14 cellular contexts compared by ENCODE assay signal in genomic region chr16:67613808-67614207, GRCh38. TPM values are rescaled to one million over a fixed set of nuclear protein-coding genes. Genes with fewer than 3 reads are reported as not detected.
A peak's percentile ranks its signal among the peaks of the same experiment; 100 is the strongest.
DNase-seq lines count a peak whose midpoint lies in the region; ATAC-seq and TF ChIP-seq lines count a peak whose summit lies in the region.
"Had no signal": no experiment of that assay in that cellular context is flagged by ENCODE, and none has a peak within 500 bp of the region (broad histone marks: within the 10 kb centered on the region; RNA-seq: fewer than 3 reads in every experiment).

No MANE protein-coding gene starts in this region.

- no peak overlapping the region for H3K27ac ChIP-seq in H9 (ENCODE audit: insufficient read length, low read depth, low read length)
- H3K27ac ChIP-seq in stomach = no peak overlapping the region

- H2BK15ac ChIP-seq in H9 (ENCODE audit: low read depth, low read length) = no peak overlapping the region

- no peaks in the 10 kb centered on the region for H3K9me3 Mint-ChIP-seq in H9
- no peaks in the 10 kb centered on the region for H3K9me3 Mint-ChIP-seq in activated CD4-positive, alpha-beta T cell treated with anti-CD3 and anti-CD28 coated beads, Interleukin-2, amount 10 ng/mL, durations not matched to agents 24 days and 14 days
- H3K9me3 Mint-ChIP-seq: activated naive CD4-positive, alpha-beta T cell treated with anti-CD3 and anti-CD28 coated beads, Interleukin-2, amount 50 U/mL, for 24 hours; IgD-negative memory B cell; stimulated activated naive CD8-positive, alpha-beta T cell treated with anti-CD3 and anti-CD28 coated beads, Interleukin-15, Interleukin-2, amounts not matched to agents 100 ng/mL and 50 ng/mL, for 24 hours had no signal

- no peak overlapping the region for H3K4me2 ChIP-seq in H9 (ENCODE audit: insufficient read depth, insufficient read length, low read length)

- ATAC-seq in GM19023 (IDR thresholded peaks at IDR 0.05; ENCODE audit: unreplicated experiment) = no peak

- H3K36me3 Mint-ChIP-seq in H9 (ENCODE audit: insufficient read depth in 1 of 3, low read depth in 3 of 3) = peaks cover 16 to 74% (median 51%) of the 10 kb centered on the region in 3 experiments; a peak in 6 of 7 replicates
- H3K36me3 Mint-ChIP-seq in activated CD4-positive, alpha-beta T cell treated with anti-CD3 and anti-CD28 coated beads, Interleukin-2, amount 10 ng/mL, durations not matched to agents 24 days and 14 days (ENCODE audit: low read depth) = peaks cover 36% of the 10 kb centered on the region
- H3K36me3 Mint-ChIP-seq: IgD-negative memory B cell had no signal

- no peaks in the 10 kb centered on the region for H3K27me3 ChIP-seq in H9 (ENCODE audit: insufficient read depth, low read length)
- no peaks in the 10 kb centered on the region for H3K27me3 ChIP-seq in stomach

- no peaks in the 10 kb centered on the region for H4K20me1 ChIP-seq in H9 (ENCODE audit: control insufficient read depth, insufficient read depth, insufficient read length)

- H4K91ac ChIP-seq in H9 (ENCODE audit: insufficient read length, low read depth, low read length) = no peak overlapping the region

- peak; percentile 73 for TF ChIP-seq CTCF in H9 (conservative IDR thresholded peaks at IDR 0.05)
- TF ChIP-seq CTCF in stomach (IDR thresholded peaks at IDR 0.05) = no peak

- no peaks in the 10 kb centered on the region for H3K23me2 ChIP-seq in H9 (ENCODE audit: insufficient read length, low read depth, low read length, poor library complexity, severe bottlenecking)

- H2BK20ac ChIP-seq in H9 (ENCODE audit: low read depth, low read length, poor library complexity, severe bottlenecking) = no peak overlapping the region

- no peak overlapping the region for H2AK5ac ChIP-seq in H9 (ENCODE audit: insufficient read length, low read length)

- no CpG with 5 or more reads among the region's 10 CpGs for WGBS in H9 (ENCODE audit: extremely low coverage, insufficient read length, low lambda C conversion rate)
- WGBS in stomach, 5 donors = 92 to 96% (median 94%) methylated on average over 10 of the region's 10 CpGs

- no peak overlapping the region for H3K56ac ChIP-seq in H9 (ENCODE audit: insufficient read length, low read depth, low read length)

- TF ChIP-seq POLR2A in stomach (IDR thresholded peaks at IDR 0.05) = no peak

- H3K9ac ChIP-seq in H9 (ENCODE audit: extremely low read depth, insufficient read length, low read length) = no peak overlapping the region

- H3K9me3 ChIP-seq in H9 (ENCODE audit: control insufficient read depth, low read depth, low read length) = no peaks in the 10 kb centered on the region
- no peaks in the 10 kb centered on the region for H3K9me3 ChIP-seq in stomach

- no peak overlapping the region for H3K18ac ChIP-seq in H9 (ENCODE audit: insufficient read length, low read depth, low read length)

- H2BK120ac ChIP-seq in H9 (ENCODE audit: low read depth, low read length, poor library complexity, severe bottlenecking) = no peak overlapping the region

- no peak overlapping the region for H4K8ac ChIP-seq in H9 (replicated peaks; ENCODE audit: insufficient read length, low read depth, low read length)

- H3K79me2 ChIP-seq in H9 (ENCODE audit: insufficient read depth, low read length) = peaks cover 2% of the 10 kb centered on the region; the same call in 1 of the 2 replicates

- H3K4ac ChIP-seq in H9 (ENCODE audit: low read depth, low read length) = no peak overlapping the region

- H2AFZ ChIP-seq in H9 (ENCODE audit: low read length) = no peak overlapping the region

- no peaks in the 10 kb centered on the region for H3K27me3 Mint-ChIP-seq in H9 (ENCODE audit: low read depth)
- no peaks in the 10 kb centered on the region for H3K27me3 Mint-ChIP-seq in activated CD4-positive, alpha-beta T cell treated with anti-CD3 and anti-CD28 coated beads, Interleukin-2, amount 10 ng/mL, durations not matched to agents 24 days and 14 days
- H3K27me3 Mint-ChIP-seq: activated naive CD4-positive, alpha-beta T cell treated with anti-CD3 and anti-CD28 coated beads, Interleukin-2, amount 50 U/mL, for 24 hours; IgD-negative memory B cell; stimulated activated naive CD8-positive, alpha-beta T cell treated with anti-CD3 and anti-CD28 coated beads, Interleukin-15, Interleukin-2, amounts not matched to agents 100 ng/mL and 50 ng/mL, for 24 hours had no signal

- no peak overlapping the region for H2BK5ac ChIP-seq in H9 (ENCODE audit: insufficient read length, low read length)

- H4K5ac ChIP-seq in H9 (ENCODE audit: insufficient read length, low read depth, low read length) = no peak overlapping the region

- H3K4me1 ChIP-seq in H9 (ENCODE audit: insufficient read depth, low read length) (no peaks in the 10 kb centered on the region), stomach (no peaks in the 10 kb centered on the region)

- no peak for TF ChIP-seq EP300 in stomach (IDR thresholded peaks at IDR 0.05)

- H3K4me3 Mint-ChIP-seq in H9 = no peak overlapping the region
- H3K4me3 Mint-ChIP-seq in activated CD4-positive, alpha-beta T cell treated with anti-CD3 and anti-CD28 coated beads, Interleukin-2, amount 10 ng/mL, durations not matched to agents 24 days and 14 days = no peak overlapping the region
- H3K4me3 Mint-ChIP-seq: activated naive CD4-positive, alpha-beta T cell treated with anti-CD3 and anti-CD28 coated beads, Interleukin-2, amount 50 U/mL, for 24 hours; IgD-negative memory B cell; stimulated activated naive CD8-positive, alpha-beta T cell treated with anti-CD3 and anti-CD28 coated beads, Interleukin-15, Interleukin-2, amounts not matched to agents 100 ng/mL and 50 ng/mL, for 24 hours had no signal

- H3K79me1 ChIP-seq in H9 (ENCODE audit: insufficient read depth, low read depth, low read length, poor library complexity, severe bottlenecking) = peaks cover 2% of the 10 kb centered on the region

- intact Hi-C loops in activated CD4-positive, alpha-beta T cell treated with anti-CD3 and anti-CD28 coated beads, Interleukin-2, amount 10 ng/mL, durations not matched to agents 24 days and 14 days (cut with micrococcal nuclease) = no loop called here
- intact Hi-C loops in stomach (cut with DNase I; ENCODE audit: low total_unique reads) = no loop called here

- H3K14ac ChIP-seq in H9 (ENCODE audit: insufficient read depth, low read length) = no peak overlapping the region

- H3K4me1 Mint-ChIP-seq in H9 = no peaks in the 10 kb centered on the region
- no peaks in the 10 kb centered on the region for H3K4me1 Mint-ChIP-seq in activated CD4-positive, alpha-beta T cell treated with anti-CD3 and anti-CD28 coated beads, Interleukin-2, amount 10 ng/mL, durations not matched to agents 24 days and 14 days

- no peak overlapping the region for H2BK12ac ChIP-seq in H9 (ENCODE audit: insufficient read length, low read depth, low read length)

- H3T11ph ChIP-seq in H9 (ENCODE audit: low read length) = no peak overlapping the region

- peaks cover 31 to 84% (median 82%) of the 10 kb centered on the region in 4 donors for H3K36me3 ChIP-seq in stomach

- DNase-seq in DMS 273 (lab: John Stamatoyannopoulos, UW; ENCODE audit: unreplicated experiment) (peak; percentile 11), DMS 273 treated with DMSO at 0.1 percent for 48 hours (lab: John Stamatoyannopoulos, UW) (no peak), H9 (peak; percentile 64), iPS-NIHi11 (ENCODE audit: low spot score) (peak; percentile 49), stomach (no peak)
- peak; percentile 63 for DNase-seq in activated CD4-positive, alpha-beta T cell treated with anti-CD3 and anti-CD28 coated beads, Interleukin-2, amount 10 ng/mL, durations not matched to agents 24 days and 14 days
- DNase-seq in central memory CD4-positive, alpha-beta T cell = no peak
- DNase-seq: 8988T, glutamatergic neuron, NCI-H2107 had no signal

- H3K27ac Mint-ChIP-seq in H9 = no peak overlapping the region
- H3K27ac Mint-ChIP-seq in activated CD4-positive, alpha-beta T cell treated with anti-CD3 and anti-CD28 coated beads, Interleukin-2, amount 10 ng/mL, durations not matched to agents 24 days and 14 days = no peak overlapping the region
- H3K27ac Mint-ChIP-seq: stimulated activated naive CD8-positive, alpha-beta T cell treated with anti-CD3 and anti-CD28 coated beads, Interleukin-15, Interleukin-2, amounts not matched to agents 100 ng/mL and 50 ng/mL, for 24 hours had no signal

- H3K23ac ChIP-seq in H9 (ENCODE audit: insufficient read length, low read depth, low read length) = no peak overlapping the region

- no peak overlapping the region for H3K4me3 ChIP-seq in stomach

RNA-seq across cellular contexts. Expression of gene CARMIL2, which starts 31.1 kb away (rescaled TPM):
- total RNA-seq in H9 (2021) (57.7 and 58.5 TPM in 2 replicates), stomach (10 to 100 TPM in 1 of 5 donors, 1 to 10 TPM in 2, under 1 TPM in 2; 0.18 to 28.1 (median 1.0) TPM)
- 219 and 229 TPM in 2 replicates for total RNA-seq in activated CD4-positive, alpha-beta T cell treated with anti-CD3 and anti-CD28 coated beads, Interleukin-2, amount 10 ng/mL, durations not matched to agents 24 days and 14 days
- 1 to 10 TPM in 2 of 3 donors, under 1 TPM in 1; 0.46 to 2.4 (median 2.0) TPM for polyA plus RNA-seq in stomach

RNA-seq across cellular contexts. Expression of gene ACD, which starts 46.3 kb away (rescaled TPM):
- total RNA-seq in H9 (2021) = 34.1 and 38.2 TPM in 2 replicates
- 54.0 and 55.1 TPM in 2 replicates for total RNA-seq in activated CD4-positive, alpha-beta T cell treated with anti-CD3 and anti-CD28 coated beads, Interleukin-2, amount 10 ng/mL, durations not matched to agents 24 days and 14 days
- 10 to 100 TPM in 2 of 5 donors, 1 to 10 TPM in 2, under 1 TPM in 1; 0.87 to 30.3 (median 5.3) TPM for total RNA-seq in stomach
- polyA plus RNA-seq in stomach = 10 to 100 TPM; 12.0 to 17.1 (median 16.2) TPM

RNA-seq across cellular contexts. Expression of gene PARD6A, which starts 47.0 kb away (rescaled TPM):
- total RNA-seq in H9 (2021) = 10.8 and 11.2 TPM in 2 replicates
- 13.5 and 14.0 TPM in 2 replicates for total RNA-seq in activated CD4-positive, alpha-beta T cell treated with anti-CD3 and anti-CD28 coated beads, Interleukin-2, amount 10 ng/mL, durations not matched to agents 24 days and 14 days
- total RNA-seq in stomach = 10 to 100 TPM in 3 of 5 donors, 1 to 10 TPM in 2; 1.1 to 56.7 (median 14.6) TPM
- polyA plus RNA-seq in stomach = 1 to 10 TPM; 3.5 to 7.2 (median 7.0) TPM

RNA-seq across cellular contexts. Expression of gene CTCF, which starts 51.5 kb away (rescaled TPM):
- total RNA-seq in H9 (2021) (87.3 and 88.5 TPM in 2 replicates), stomach (10 to 100 TPM; 29.2 to 47.3 (median 38.8) TPM)
- 60.2 and 62.5 TPM in 2 replicates for total RNA-seq in activated CD4-positive, alpha-beta T cell treated with anti-CD3 and anti-CD28 coated beads, Interleukin-2, amount 10 ng/mL, durations not matched to agents 24 days and 14 days
- polyA plus RNA-seq in stomach = 10 to 100 TPM; 15.0 to 19.9 (median 17.9) TPM

RNA-seq across cellular contexts. Expression of gene ENKD1, which starts 52.7 kb away (rescaled TPM):
- 7.9 and 9.5 TPM in 2 replicates for total RNA-seq in H9 (2021)
- total RNA-seq in activated CD4-positive, alpha-beta T cell treated with anti-CD3 and anti-CD28 coated beads, Interleukin-2, amount 10 ng/mL, durations not matched to agents 24 days and 14 days = 12.7 and 13.8 TPM in 2 replicates
- 100 to 1,000 TPM in 1 of 5 donors, 10 to 100 TPM in 2, 1 to 10 TPM in 2; 5.8 to 113 (median 10.4) TPM for total RNA-seq in stomach
- 10 to 100 TPM; 19.7 to 31.5 (median 20.5) TPM for polyA plus RNA-seq in stomach

Comparison
In these comparisons a context has a peak if more than half of its experiments do, and no peak if none do; other contexts are left out.
1. DNase-seq: peak in DMS 273 (single experiment), H9 (single experiment), activated CD4-positive, alpha-beta T cell treated with anti-CD3 and anti-CD28 coated beads, Interleukin-2, amount 10 ng/mL, durations not matched to agents 24 days and 14 days (single experiment) and iPS-NIHi11 (single experiment); none in DMS 273 treated with DMSO at 0.1 percent for 48 hours (single experiment), stomach (single experiment) and central memory CD4-positive, alpha-beta T cell (single experiment).